Comparison of ENCODE assay signal across 1 cellular context in the genomic region with DNA sequence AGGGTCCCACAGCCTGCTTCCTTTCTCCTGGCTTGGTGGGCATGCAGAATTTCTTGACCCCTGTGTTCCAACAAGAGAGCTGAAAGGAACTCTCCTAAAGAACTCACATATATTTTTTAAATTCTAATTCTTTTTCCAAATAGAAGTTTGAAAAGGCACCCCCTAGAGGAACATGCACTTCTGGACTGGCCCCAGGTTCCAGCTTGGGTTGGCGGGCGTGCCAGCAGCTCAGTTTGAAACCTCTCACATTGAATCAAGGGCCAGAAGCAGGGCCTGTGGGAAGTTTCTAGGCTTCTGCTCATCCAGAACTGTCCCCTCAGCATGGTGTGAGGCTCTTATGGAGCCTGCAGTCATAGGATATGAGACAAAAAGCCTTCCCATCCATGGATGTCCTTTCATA.
TF ChIP-seq lines count a peak whose summit lies in the region.

No MANE protein-coding gene starts in this region.

TF ChIP-seq in IMR-90, 13 proteins besides CTCF, POLR2A, EP300 and RAD21 (continued from another document):
- TF ChIP-seq, protein P1, sequence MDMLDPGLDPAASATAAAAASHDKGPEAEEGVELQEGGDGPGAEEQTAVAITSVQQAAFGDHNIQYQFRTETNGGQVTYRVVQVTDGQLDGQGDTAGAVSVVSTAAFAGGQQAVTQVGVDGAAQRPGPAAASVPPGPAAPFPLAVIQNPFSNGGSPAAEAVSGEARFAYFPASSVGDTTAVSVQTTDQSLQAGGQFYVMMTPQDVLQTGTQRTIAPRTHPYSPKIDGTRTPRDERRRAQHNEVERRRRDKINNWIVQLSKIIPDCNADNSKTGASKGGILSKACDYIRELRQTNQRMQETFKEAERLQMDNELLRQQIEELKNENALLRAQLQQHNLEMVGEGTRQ (IDR thresholded peaks at IDR 0.05; ENCODE audit: low read depth, low read length): no peak
